ENCODE assay signal across 22 cellular contexts in genomic region chr1:112791723-112792104, GRCh38.
"Had no signal": no experiment of that assay in that cellular context is flagged by ENCODE, and none has a peak within 500 bp of the region (broad histone marks: within the 10 kb centered on the region; RNA-seq: fewer than 3 reads in every experiment).

No MANE protein-coding gene starts in this region.

- ATAC-seq: psoas muscle, right cardiac atrium had no signal

- H3K27me3 Mint-ChIP-seq: activated naive CD8-positive, alpha-beta T cell treated with anti-CD3 and anti-CD28 coated beads for 36 hours; stimulated activated naive CD8-positive, alpha-beta T cell treated with anti-CD3 and anti-CD28 coated beads, Interleukin-15, Interleukin-2, amounts not matched to agents 100 ng/mL and 50 ng/mL, for 24 hours had no signal

- DNase-seq: activated B cell treated with CpG ODN at 0.5 μM for 24 hours; activated CD4-positive, alpha-beta memory T cell treated with anti-CD3 and anti-CD28 coated beads for 36 hours; activated CD4-positive, alpha-beta T cell treated with anti-CD3 and anti-CD28 coated beads for 4 hours; activated gamma-delta T cell treated with Interleukin-2 at 50 U/mL for 16 hours; activated naive CD8-positive, alpha-beta T cell treated with anti-CD3 and anti-CD28 coated beads for 36 hours; activated T-cell treated with anti-CD3 and anti-CD28 coated beads for 4 hours; dermis blood vessel endothelial cell; effector memory CD4-positive, alpha-beta T cell; hippocampal formation; psoas muscle; right cardiac atrium; stimulated activated CD4-positive, alpha-beta T cell treated with anti-CD3 and anti-CD28 coated beads, Interleukin-15, amount 100 ng/mL, for 24 hours; stimulated activated CD4-positive, alpha-beta T cell treated with anti-CD3 and anti-CD28 coated beads, Interleukin-2, amount 100 ng/mL, for 48 hours had no signal

- FAIRE-seq: keratinocyte, urothelium cell line had no signal

- H3K36me3 ChIP-seq: neural progenitor cell, tibial nerve had no signal

- H3K4me3 ChIP-seq: lung, neural progenitor cell, psoas muscle, skin epidermis, tibial nerve had no signal

- H3K27ac ChIP-seq: foreskin keratinocyte, neural progenitor cell, psoas muscle, skin epidermis, tibial nerve had no signal

- H3K9me3 ChIP-seq: psoas muscle, tibial nerve had no signal

- H3K4me3 Mint-ChIP-seq: activated B cell treated with CpG ODN at 0.5 μM for 24 hours; activated CD4-positive, alpha-beta memory T cell treated with anti-CD3 and anti-CD28 coated beads for 36 hours; activated naive CD8-positive, alpha-beta T cell treated with anti-CD3 and anti-CD28 coated beads for 36 hours; activated T-helper 1 cell treated with anti-CD3 and anti-CD28 coated beads, Interleukin-12 subunit alpha, Interleukin-12 subunit beta, Interleukin-2, Interleukin-4 antibody, amounts not matched to agents 30 ng/mL and 10 ng/mL and 1 ng/mL, durations not matched to agents 14 hours and 24 hours and 36 hours; neural progenitor cell; stimulated activated naive CD8-positive, alpha-beta T cell treated with anti-CD3 and anti-CD28 coated beads, Interleukin-15, Interleukin-2, amounts not matched to agents 100 ng/mL and 50 ng/mL, for 24 hours had no signal

- H3K4me1 ChIP-seq: neural progenitor cell, psoas muscle, tibial nerve had no signal

- H3K27me3 ChIP-seq: foreskin keratinocyte, neural progenitor cell, tibial nerve had no signal

- H3K27ac Mint-ChIP-seq: activated B cell treated with CpG ODN at 0.5 μM for 24 hours; activated CD4-positive, alpha-beta memory T cell treated with anti-CD3 and anti-CD28 coated beads for 36 hours; activated naive CD8-positive, alpha-beta T cell treated with anti-CD3 and anti-CD28 coated beads for 36 hours; activated T-helper 1 cell treated with anti-CD3 and anti-CD28 coated beads, Interleukin-12 subunit alpha, Interleukin-12 subunit beta, Interleukin-2, Interleukin-4 antibody, amounts not matched to agents 30 ng/mL and 10 ng/mL and 1 ng/mL, durations not matched to agents 14 hours and 24 hours and 36 hours; neural progenitor cell; stimulated activated naive CD8-positive, alpha-beta T cell treated with anti-CD3 and anti-CD28 coated beads, Interleukin-15, Interleukin-2, amounts not matched to agents 100 ng/mL and 50 ng/mL, for 24 hours had no signal

- H2AFZ ChIP-seq: neural progenitor cell had no signal

- H3K4me2 ChIP-seq: neural progenitor cell had no signal

- H3K9ac ChIP-seq: neural progenitor cell had no signal

- H3K9me3 Mint-ChIP-seq: activated B cell treated with CpG ODN at 0.5 μM for 24 hours; activated CD4-positive, alpha-beta memory T cell treated with anti-CD3 and anti-CD28 coated beads for 36 hours; activated naive CD8-positive, alpha-beta T cell treated with anti-CD3 and anti-CD28 coated beads for 36 hours; activated T-helper 1 cell treated with anti-CD3 and anti-CD28 coated beads, Interleukin-12 subunit alpha, Interleukin-12 subunit beta, Interleukin-2, Interleukin-4 antibody, amounts not matched to agents 30 ng/mL and 10 ng/mL and 1 ng/mL, durations not matched to agents 14 hours and 24 hours and 36 hours; stimulated activated naive CD8-positive, alpha-beta T cell treated with anti-CD3 and anti-CD28 coated beads, Interleukin-15, Interleukin-2, amounts not matched to agents 100 ng/mL and 50 ng/mL, for 24 hours had no signal

- H3K36me3 Mint-ChIP-seq: activated CD4-positive, alpha-beta memory T cell treated with anti-CD3 and anti-CD28 coated beads for 36 hours; activated naive CD8-positive, alpha-beta T cell treated with anti-CD3 and anti-CD28 coated beads for 36 hours; neural progenitor cell had no signal
